ENCODE assay signal across 16 cellular contexts in the genomic region with DNA sequence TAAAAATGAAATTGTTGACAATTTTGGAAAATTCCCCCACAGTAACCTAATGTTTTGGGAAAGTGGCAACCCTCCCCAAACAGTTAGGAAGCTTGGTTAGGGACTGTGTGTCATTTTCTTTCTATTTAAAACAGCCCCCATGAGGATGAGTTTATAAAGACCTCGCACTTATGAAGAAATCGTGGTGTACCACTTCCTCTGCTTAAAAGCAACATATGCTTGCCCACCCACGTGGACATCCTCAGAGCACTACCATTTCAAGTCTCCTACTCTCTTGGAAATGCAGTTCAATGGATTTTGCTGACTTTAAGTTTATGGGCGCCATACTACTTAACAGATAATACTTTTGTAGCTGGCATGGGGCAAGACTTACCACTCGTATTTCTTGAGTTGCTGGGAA.
A peak's percentile ranks its signal among the peaks of the same experiment; 100 is the strongest.
DNase-seq lines count a peak whose midpoint lies in the region; ATAC-seq lines count a peak whose summit lies in the region.
"Had no signal": no experiment of that assay in that cellular context is flagged by ENCODE, and none has a peak within 500 bp of the region (broad histone marks: within the 10 kb centered on the region; RNA-seq: fewer than 3 reads in every experiment).

No MANE protein-coding gene starts in this region.

- H3K4me3 ChIP-seq in BLaER1 treated with 17β-estradiol and CSF1 and Interleukin-3, amounts not matched to agents 10 nM and 100 nM, result peak overlapping the region in 1 of 10 experiments; percentile 10; a peak in 1 of 20 replicates
- H3K4me3 ChIP-seq: GM12878, GM23338 had no signal

- H3K36me3 ChIP-seq in BLaER1 treated with 17β-estradiol and CSF1 and Interleukin-3, amounts not matched to agents 10 nM and 100 nM, result no peaks in the 10 kb centered on the region

- peak; percentile 33 for DNase-seq in HT1080 (ENCODE audit: low read depth)
- DNase-seq in NOMO-1 treated with DMSO at 0.1 percent for 48 hours (lab: John Stamatoyannopoulos, UW; ENCODE audit: unreplicated experiment), result peak; percentile 79
- peak; percentile 25 for DNase-seq in middle frontal gyrus (ENCODE audit: extremely low spot score, low spot score)
- no peak for DNase-seq in NCI-H526 (lab: John Stamatoyannopoulos, UW)
- no peak for DNase-seq in NCI-H2029 (lab: John Stamatoyannopoulos, UW)
- DNase-seq: CD4-positive, alpha-beta T cell; KBM-7; NCI-H1694; NCI-H446; PC-3; T-cell; T-helper 9 cell had no signal

- H3K27ac ChIP-seq in BLaER1 treated with 17β-estradiol and CSF1 and Interleukin-3, amounts not matched to agents 10 nM and 100 nM, result peak overlapping the region in 9 of 11 experiments; percentile 43 to 87 (median 79); a peak in 18 of 22 replicates

- no peaks in the 10 kb centered on the region for H3K27me3 ChIP-seq in BLaER1 treated with 17β-estradiol and CSF1 and Interleukin-3, amounts not matched to agents 10 nM and 100 nM

- ATAC-seq in GM21737 (IDR thresholded peaks at IDR 0.05; ENCODE audit: unreplicated experiment), result no peak
- ATAC-seq: GM12878, GM23338, PC-3, T-cell had no signal

- peak overlapping the region; percentile 32 to 79 (median 67) for H3K4me2 ChIP-seq in BLaER1 treated with 17β-estradiol and CSF1 and Interleukin-3, amounts not matched to agents 10 nM and 100 nM
- H3K4me2 ChIP-seq: GM23338 had no signal

- no peaks in the 10 kb centered on the region for H3K9me3 ChIP-seq in BLaER1 treated with 17β-estradiol and CSF1 and Interleukin-3, amounts not matched to agents 10 nM and 100 nM (replicated peaks in 1 of 11)

- peaks cover 25 to 43% (median 37%) of the 10 kb centered on the region in 10 experiments for H3K4me1 ChIP-seq in BLaER1 treated with 17β-estradiol and CSF1 and Interleukin-3, amounts not matched to agents 10 nM and 100 nM

- H4K20me1 ChIP-seq in BLaER1 treated with 17β-estradiol and CSF1 and Interleukin-3, amounts not matched to agents 10 nM and 100 nM, result no peaks in the 10 kb centered on the region

- H3K9ac ChIP-seq in BLaER1 treated with 17β-estradiol and CSF1 and Interleukin-3, amounts not matched to agents 10 nM and 100 nM, result peak overlapping the region in 8 of 11 experiments; percentile 7 to 71 (median 50); a peak in 10 of 22 replicates

Comparison
In these comparisons a context has a peak if more than half of its experiments do, and no peak if none do; other contexts are left out.
1. DNase-seq: peak in HT1080 (single experiment), NOMO-1 treated with DMSO at 0.1 percent for 48 hours (single experiment) and middle frontal gyrus (single experiment); none in NCI-H526 (0 of 2) and NCI-H2029 (single experiment).